Comparison of ENCODE assay signal across 16 cellular contexts in the genomic region with DNA sequence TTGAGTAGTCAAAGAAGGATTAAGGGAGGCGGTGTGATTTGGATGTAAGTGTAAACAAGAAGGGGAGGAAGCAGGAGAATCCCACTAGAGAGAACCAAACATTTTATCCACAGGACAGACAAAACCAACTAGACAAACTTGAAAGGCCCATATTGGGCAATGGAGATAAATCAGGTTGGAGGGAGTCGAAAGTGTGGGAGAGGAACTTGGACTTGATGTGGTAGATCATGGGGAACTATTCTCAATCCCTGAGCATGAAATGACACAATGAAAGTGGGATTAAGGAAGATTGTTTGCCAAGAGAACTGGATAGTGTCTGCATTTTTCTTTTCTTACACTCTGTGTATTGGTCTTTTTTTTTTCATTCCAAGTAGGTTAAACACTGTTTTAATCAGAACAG. TPM values are rescaled to one million over a fixed set of nuclear protein-coding genes. Genes with fewer than 3 reads are reported as not detected.
DNase-seq lines count a peak whose midpoint lies in the region; ATAC-seq and TF ChIP-seq lines count a peak whose summit lies in the region.
"Had no signal": no experiment of that assay in that cellular context is flagged by ENCODE, and none has a peak within 500 bp of the region (broad histone marks: within the 10 kb centered on the region; RNA-seq: fewer than 3 reads in every experiment).

No MANE protein-coding gene starts in this region.

- no peaks in the 10 kb centered on the region for H3K27me3 ChIP-seq in CD4-positive, alpha-beta memory T cell (ENCODE audit: insufficient read depth, low read length)
- no peaks in the 10 kb centered on the region for H3K27me3 ChIP-seq in esophagus (ENCODE audit: control insufficient read depth in 1 of 2, insufficient read depth in 2 of 2, low read length in 2 of 2)
- H3K27me3 ChIP-seq: SJSA1 had no signal

- no peak for ATAC-seq in activated CD8-positive, alpha-beta T cell treated with anti-CD3 and anti-CD28 coated beads for 36 hours
- ATAC-seq in HG03135 (IDR thresholded peaks at IDR 0.05; ENCODE audit: unreplicated experiment) = no peak
- ATAC-seq in HG02798 (IDR thresholded peaks at IDR 0.05; ENCODE audit: poor library complexity, unreplicated experiment) = no peak
- ATAC-seq: HepG2, psoas muscle had no signal

- POLR2A ChIA-PET in CD4-positive, alpha-beta memory T cell (lab: Charles Lee; ENCODE audit: partially characterized antibody) = interaction anchor here (0.7 to 8.2 kb wide), 13 partner anchors 9 to 145 kb away, joined by 3 to 159 read pairs (median 7); partner anchors contain the start of gene GPR183
- POLR2A ChIA-PET in activated CD8-positive, alpha-beta T cell treated with anti-CD3 and anti-CD28 coated beads for 36 hours (lab: Charles Lee) = interaction anchor here (0.9 to 1.5 kb wide), 3 partner anchors 14 to 88 kb away, joined by 3 to 4 read pairs (median 3); partner anchors contain the start of gene UBAC2

- CTCF ChIA-PET in CD4-positive, alpha-beta memory T cell (lab: Charles Lee; ENCODE audit: partially characterized antibody) = interaction anchor here (0.7 to 12.4 kb wide), 7 partner anchors 9 to 147 kb away, joined by 3 to 139 read pairs (median 5); no protein-coding TSS in a partner anchor
- CTCF ChIA-PET in activated CD8-positive, alpha-beta T cell treated with anti-CD3 and anti-CD28 coated beads for 36 hours (lab: Charles Lee) = interaction anchor here (1.0 to 1.6 kb wide), 5 partner anchors 9 to 145 kb away, joined by 3 to 7 read pairs (median 5); partner anchors contain the start of gene GPR183

- DNase-seq in Ammon's horn (ENCODE audit: low spot score) = peak; percentile 44
- no peak for DNase-seq in CD4-positive, alpha-beta memory T cell
- no peak for DNase-seq in activated CD8-positive, alpha-beta T cell treated with anti-CD3 and anti-CD28 coated beads for 36 hours
- DNase-seq in DMS79 (lab: John Stamatoyannopoulos, UW) = no peak
- no peak for DNase-seq in cerebellar cortex (ENCODE audit: low spot score)
- DNase-seq: AML-193, anterior cingulate cortex, hippocampal formation, NCI-H1048, psoas muscle had no signal

- peaks cover 65 to 100% (median 84%) of the 10 kb centered on the region in 4 donors for H3K4me1 Mint-ChIP-seq in CD4-positive, alpha-beta memory T cell
- peaks cover 78% of the 10 kb centered on the region for H3K4me1 Mint-ChIP-seq in activated CD8-positive, alpha-beta T cell treated with anti-CD3 and anti-CD28 coated beads for 36 hours (ENCODE audit: low read depth)

- H3K9me3 Mint-ChIP-seq in CD4-positive, alpha-beta memory T cell = no peaks in the 10 kb centered on the region
- H3K9me3 Mint-ChIP-seq in activated CD8-positive, alpha-beta T cell treated with anti-CD3 and anti-CD28 coated beads for 36 hours = no peaks in the 10 kb centered on the region

- H3K27ac ChIP-seq in CD4-positive, alpha-beta memory T cell (ENCODE audit: low read depth, low read length) = peak overlapping the region; percentile 20
- peak overlapping the region; percentile 26 to 78 for H3K27ac ChIP-seq in esophagus (ENCODE audit: low read depth in 2 of 2, low read length in 1 of 2)
- H3K27ac ChIP-seq: psoas muscle, SJSA1 had no signal

- H3K36me3 Mint-ChIP-seq in CD4-positive, alpha-beta memory T cell = peaks cover 15 to 50% of the 10 kb centered on the region in 2 donors
- H3K36me3 Mint-ChIP-seq in activated CD8-positive, alpha-beta T cell treated with anti-CD3 and anti-CD28 coated beads for 36 hours (ENCODE audit: low read depth) = peaks cover 48% of the 10 kb centered on the region

- no peak overlapping the region for H3K4me3 ChIP-seq in CD4-positive, alpha-beta memory T cell (ENCODE audit: low read length in 2 of 2)
- no peak overlapping the region for H3K4me3 ChIP-seq in esophagus (ENCODE audit: low read depth in 1 of 2, low read length in 2 of 2)
- H3K4me3 ChIP-seq: psoas muscle, SJSA1 had no signal

- H3K4me3 Mint-ChIP-seq in CD4-positive, alpha-beta memory T cell = peak overlapping the region in 7 of 8 donors; percentile 21 to 84 (median 70)
- no peak overlapping the region for H3K4me3 Mint-ChIP-seq in activated CD8-positive, alpha-beta T cell treated with anti-CD3 and anti-CD28 coated beads for 36 hours

- H3K36me3 ChIP-seq in CD4-positive, alpha-beta memory T cell (ENCODE audit: insufficient read depth, low read length) = peaks cover 14% of the 10 kb centered on the region
- no peaks in the 10 kb centered on the region for H3K36me3 ChIP-seq in esophagus (ENCODE audit: control insufficient read depth in 2 of 2, insufficient read depth in 2 of 2, low read length in 1 of 2)

- peak overlapping the region; percentile 88 to 95 (median 93) for H3K27ac Mint-ChIP-seq in CD4-positive, alpha-beta memory T cell
- peak overlapping the region; percentile 85 for H3K27ac Mint-ChIP-seq in activated CD8-positive, alpha-beta T cell treated with anti-CD3 and anti-CD28 coated beads for 36 hours

- H3K4me1 ChIP-seq in CD4-positive, alpha-beta memory T cell (ENCODE audit: insufficient read depth, low read length) = peaks cover 95% of the 10 kb centered on the region
- no peaks in the 10 kb centered on the region for H3K4me1 ChIP-seq in esophagus (ENCODE audit: control insufficient read depth in 2 of 2, insufficient read depth in 2 of 2, low read length in 1 of 2)
- H3K4me1 ChIP-seq: SJSA1 had no signal

- 49 to 58% methylated on average over 2 of the region's 2 CpGs for WGBS in esophagus, 2 donors

- H3K9me3 ChIP-seq in CD4-positive, alpha-beta memory T cell (ENCODE audit: control insufficient read depth in 1 of 2, low read length in 2 of 2) = no peaks in the 10 kb centered on the region
- H3K9me3 ChIP-seq in esophagus (ENCODE audit: control insufficient read depth in 2 of 2, insufficient read depth in 1 of 2, low read depth in 1 of 2, low read length in 1 of 2) = no peaks in the 10 kb centered on the region
- H3K9me3 ChIP-seq: psoas muscle, SJSA1 had no signal

- no peak for TF ChIP-seq CTCF in activated CD8-positive, alpha-beta T cell treated with anti-CD3 and anti-CD28 coated beads for 36 hours (IDR thresholded peaks at IDR 0.05)

- intact Hi-C loops in CD4-positive, alpha-beta memory T cell (cut with micrococcal nuclease) = loop anchor here (10.0 kb wide), 1 partner anchor 316 kb away; the partner anchor contains the start of gene CLYBL
- intact Hi-C loops in activated CD8-positive, alpha-beta T cell treated with anti-CD3 and anti-CD28 coated beads for 36 hours (cut with micrococcal nuclease) = loop anchor here (5.0 to 10.0 kb wide), 2 partner anchors 33 to 216 kb away; partner anchors contain the start of gene TM9SF2

- no peaks in the 10 kb centered on the region for H3K27me3 Mint-ChIP-seq in CD4-positive, alpha-beta memory T cell
- H3K27me3 Mint-ChIP-seq in activated CD8-positive, alpha-beta T cell treated with anti-CD3 and anti-CD28 coated beads for 36 hours = no peaks in the 10 kb centered on the region

RNA-seq across cellular contexts. Expression of gene GPR183, which starts 17.9 kb away (rescaled TPM):
- total RNA-seq in CD4-positive, alpha-beta memory T cell = 100 to 1,000 TPM; 203 to 204 TPM
- 100 to 1,000 TPM; 563 to 954 TPM for polyA plus RNA-seq in CD4-positive, alpha-beta memory T cell
- 10 to 100 TPM in 1 of 2 experiments, 1 to 10 TPM in 1; 8.6 to 10.0 TPM for total RNA-seq in activated CD8-positive, alpha-beta T cell treated with anti-CD3 and anti-CD28 coated beads for 36 hours
- 1 to 10 TPM; 1.5 to 2.2 TPM for polyA plus RNA-seq in esophagus
- total RNA-seq: HepG2 had no signal
- polyA plus RNA-seq: HepG2 had no signal

RNA-seq across cellular contexts. Expression of gene GPR18, which starts 31.1 kb away (rescaled TPM):
- total RNA-seq in CD4-positive, alpha-beta memory T cell = 10 to 100 TPM; 21.5 to 22.8 TPM
- polyA plus RNA-seq in CD4-positive, alpha-beta memory T cell = 10 to 100 TPM; 23.1 to 29.5 TPM
- 10 to 100 TPM; 11.4 to 11.6 TPM for total RNA-seq in activated CD8-positive, alpha-beta T cell treated with anti-CD3 and anti-CD28 coated beads for 36 hours
- polyA plus RNA-seq in esophagus = under 1 TPM; 0.12 to 0.24 TPM
- total RNA-seq: H4, HepG2, SJSA1 had no signal
- polyA plus RNA-seq: HepG2 had no signal

Comparison
In these comparisons a context has a peak if more than half of its experiments do, and no peak if none do; other contexts are left out.
1. RNA of gene GPR183, which starts 17.9 kb away (total RNA-seq): 203 to 204 TPM in CD4-positive, alpha-beta memory T cell; 8.6 to 10.0 TPM in activated CD8-positive, alpha-beta T cell treated with anti-CD3 and anti-CD28 coated beads for 36 hours; every median in the first group is over 10 times any median in the second.